Comparison of ENCODE assay signal across 15 cellular contexts in the genomic region with DNA sequence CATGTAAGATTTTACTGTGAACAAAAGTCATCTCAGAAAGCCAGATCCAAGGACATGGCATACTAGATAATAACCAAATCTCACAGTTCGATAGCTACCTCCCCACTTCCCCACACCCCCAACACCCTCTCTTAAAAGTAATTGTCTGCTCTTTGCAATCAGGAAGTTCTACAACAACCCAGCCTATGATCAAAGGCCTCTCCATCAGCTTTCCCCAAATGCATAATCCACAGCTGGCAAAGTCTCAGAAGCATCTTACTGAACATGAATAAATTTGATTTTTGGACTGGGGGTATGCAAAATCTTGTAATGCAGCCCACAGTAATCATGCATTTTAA.
DNase-seq lines count a peak whose midpoint lies in the region; ATAC-seq, FAIRE-seq and TF ChIP-seq lines count a peak whose summit lies in the region.
"Had no signal": no experiment of that assay in that cellular context is flagged by ENCODE, and none has a peak within 500 bp of the region (broad histone marks: within the 10 kb centered on the region; RNA-seq: fewer than 3 reads in every experiment).

No MANE protein-coding gene starts in this region.

- peak overlapping the region; percentile 91 for H3K27ac Mint-ChIP-seq in activated naive CD4-positive, alpha-beta T cell treated with anti-CD3 and anti-CD28 coated beads, Interleukin-2, amount 10 ng/mL, durations not matched to agents 7 days and 5 days
- peak overlapping the region; percentile 79 for H3K27ac Mint-ChIP-seq in central memory CD8-positive, alpha-beta T cell (ENCODE audit: low read depth)

- peak overlapping the region; percentile 50 for H3K4me3 Mint-ChIP-seq in activated naive CD4-positive, alpha-beta T cell treated with anti-CD3 and anti-CD28 coated beads, Interleukin-2, amount 10 ng/mL, durations not matched to agents 7 days and 5 days
- peak overlapping the region; percentile 78 for H3K4me3 Mint-ChIP-seq in central memory CD8-positive, alpha-beta T cell

- H3K4me1 ChIP-seq in transverse colon (peaks cover 0 to 39% (median 9%) of the 10 kb centered on the region in 4 donors), thyroid gland (no peaks in the 10 kb centered on the region)
- H3K4me1 ChIP-seq: BE2C had no signal

- H3K27me3 Mint-ChIP-seq in activated naive CD4-positive, alpha-beta T cell treated with anti-CD3 and anti-CD28 coated beads, Interleukin-2, amount 10 ng/mL, durations not matched to agents 7 days and 5 days, result no peaks in the 10 kb centered on the region
- H3K27me3 Mint-ChIP-seq in central memory CD8-positive, alpha-beta T cell, result no peaks in the 10 kb centered on the region

- H3K9me3 ChIP-seq in transverse colon (no peaks in the 10 kb centered on the region), thyroid gland (no peaks in the 10 kb centered on the region)
- H3K9me3 ChIP-seq: BE2C, ovary had no signal

- TF ChIP-seq EP300 in transverse colon (IDR thresholded peaks at IDR 0.05; ENCODE audit: low read depth), result no peak

- in situ Hi-C loops in transverse colon (cut with MboI; ENCODE audit: low pct_ligation_motif_present in 1 of 4, low pct_unique_long_range_greater_than_20kb in 1 of 4, low sequenced_read_pairs in 3 of 4), result no loop called here

- H3K9me3 Mint-ChIP-seq in activated naive CD4-positive, alpha-beta T cell treated with anti-CD3 and anti-CD28 coated beads, Interleukin-2, amount 10 ng/mL, durations not matched to agents 7 days and 5 days, result peaks cover 4% of the 10 kb centered on the region
- H3K9me3 Mint-ChIP-seq in central memory CD8-positive, alpha-beta T cell, result no peaks in the 10 kb centered on the region

- 25 to 41% methylated on average over 1 of the region's 1 CpG for WGBS in transverse colon (ENCODE audit: low coverage in 1 of 2), 2 donors
- WGBS in thyroid gland, 2 donors, result 70 to 76% methylated on average over 1 of the region's 1 CpG

- no peak for FAIRE-seq in urothelium cell line (lab: Jason Lieb, UNC)
- FAIRE-seq: G401.6 had no signal

- H3K36me3 Mint-ChIP-seq in activated naive CD4-positive, alpha-beta T cell treated with anti-CD3 and anti-CD28 coated beads, Interleukin-2, amount 10 ng/mL, durations not matched to agents 7 days and 5 days, result peaks cover 43% of the 10 kb centered on the region
- peaks cover 14% of the 10 kb centered on the region for H3K36me3 Mint-ChIP-seq in central memory CD8-positive, alpha-beta T cell (ENCODE audit: insufficient read depth)

- no peak for DNase-seq in activated naive CD4-positive, alpha-beta T cell treated with anti-CD3 and anti-CD28 coated beads, Interleukin-2, amount 10 ng/mL, durations not matched to agents 7 days and 5 days
- no peak for DNase-seq in activated naive CD4-positive, alpha-beta T cell (lab: John Stamatoyannopoulos, UW)
- DNase-seq in MV-4-11 (lab: John Stamatoyannopoulos, UW), result peak; percentile 23
- no peak for DNase-seq in central memory CD8-positive, alpha-beta T cell (ENCODE audit: low spot score in 2 of 2)
- no peak for DNase-seq in transverse colon
- DNase-seq in thyroid gland, result no peak
- no peak for DNase-seq in urothelium cell line (ENCODE audit: low spot score)
- DNase-seq in pons (ENCODE audit: low spot score), result no peak
- DNase-seq: activated CD8-positive, alpha-beta memory T cell treated with anti-CD3 and anti-CD28 coated beads, Interleukin-2, amount 50 U/mL, for 48 hours; BE2C; NCI-H1694; NK-92 treated with Interleukin-12 subunit alpha and Interleukin-12 subunit beta, amount 100 ng/mL, for 24 hours; ovary had no signal

- peak overlapping the region; percentile 55 to 61 (median 57) for H3K27ac ChIP-seq in transverse colon
- H3K27ac ChIP-seq in thyroid gland, result no peak overlapping the region
- H3K27ac ChIP-seq: hepatocyte, ovary had no signal

- H3K36me3 ChIP-seq in transverse colon, result no peaks in the 10 kb centered on the region
- H3K36me3 ChIP-seq in thyroid gland, result no peaks in the 10 kb centered on the region
- H3K36me3 ChIP-seq: BE2C, ovary had no signal

- intact Hi-C loops in transverse colon (cut with DNase I; ENCODE audit: low total_unique reads), result no loop called here
- intact Hi-C loops in thyroid gland (cut with DNase I), result no loop called here

- H3K4me1 Mint-ChIP-seq in activated naive CD4-positive, alpha-beta T cell treated with anti-CD3 and anti-CD28 coated beads, Interleukin-2, amount 10 ng/mL, durations not matched to agents 7 days and 5 days, result peaks cover 82% of the 10 kb centered on the region
- H3K4me1 Mint-ChIP-seq in central memory CD8-positive, alpha-beta T cell, result peaks cover 71% of the 10 kb centered on the region

- no peak overlapping the region for H3K4me3 ChIP-seq in transverse colon
- H3K4me3 ChIP-seq in thyroid gland (replicated peaks in 1 of 3), result no peak overlapping the region
- H3K4me3 ChIP-seq: hepatocyte, ovary had no signal

- TF ChIP-seq CTCF in transverse colon (IDR thresholded peaks at IDR 0.05), result no peak
- TF ChIP-seq CTCF in thyroid gland (IDR thresholded peaks at IDR 0.05), result no peak

- ATAC-seq in central memory CD8-positive, alpha-beta T cell (replicated peaks; ENCODE audit: extremely low read depth, poor library complexity, severe bottlenecking), result no peak

- TF ChIP-seq POLR2A in transverse colon (IDR thresholded peaks at IDR 0.05) (no peak), thyroid gland (IDR thresholded peaks at IDR 0.05) (no peak)

- CTCF ChIA-PET in activated naive CD4-positive, alpha-beta T cell treated with anti-CD3 and anti-CD28 coated beads, Interleukin-2, amount 10 ng/mL, durations not matched to agents 7 days and 5 days (lab: Charles Lee), result interaction anchor here (0.7 to 2.4 kb wide), 9 partner anchors 12 to 127 kb away, joined by 3 to 8 read pairs (median 3); no protein-coding TSS in a partner anchor

- no peaks in the 10 kb centered on the region for H3K27me3 ChIP-seq in transverse colon
- no peaks in the 10 kb centered on the region for H3K27me3 ChIP-seq in thyroid gland
- H3K27me3 ChIP-seq: BE2C, hepatocyte, ovary had no signal

Comparison
In these comparisons a context has a peak if more than half of its experiments do, and no peak if none do; other contexts are left out.
1. H3K27ac ChIP-seq: peak in transverse colon (4 of 4); none in thyroid gland (0 of 3).